In the genomic region with DNA sequence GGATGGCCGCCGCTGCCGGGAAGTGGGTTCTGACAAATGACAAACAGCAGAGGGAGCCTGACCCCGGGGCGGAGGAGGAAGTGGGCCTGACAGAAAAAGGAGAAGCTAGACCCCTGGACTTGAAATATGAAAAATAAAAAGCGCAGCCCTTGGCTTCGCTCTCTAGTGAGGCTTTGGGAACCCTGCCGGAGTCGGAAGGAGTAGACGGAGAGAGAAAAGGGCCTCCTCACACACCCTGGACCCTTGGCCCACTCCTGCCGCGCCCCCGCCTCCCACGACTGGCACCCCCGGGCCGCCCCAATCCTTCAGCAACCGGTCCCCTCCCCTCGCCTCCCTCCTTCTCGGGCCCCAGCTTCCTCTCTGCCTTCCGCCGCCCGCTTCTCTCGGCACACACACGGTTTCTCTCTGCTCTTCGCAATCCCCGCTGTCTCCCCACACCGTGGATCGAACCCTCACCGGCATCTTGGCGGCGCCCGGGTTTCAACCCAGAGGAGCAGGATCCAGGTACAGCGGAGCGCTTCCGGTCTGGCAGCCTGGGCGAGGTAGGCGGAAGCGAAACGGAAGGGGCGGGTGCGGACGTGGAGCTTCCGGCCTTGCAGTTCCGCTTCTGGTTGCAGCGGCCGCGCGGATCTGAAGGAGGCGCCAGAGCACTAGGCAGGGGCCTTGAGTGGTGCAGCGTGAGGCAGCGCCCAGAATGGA, we compare ENCODE assay signal across 8 cellular contexts. TPM values are rescaled to one million over a fixed set of nuclear protein-coding genes. Genes with fewer than 3 reads are reported as not detected.
DNase-seq lines count a peak whose midpoint lies in the region; ATAC-seq and TF ChIP-seq lines count a peak whose summit lies in the region.

A gene (minus strand): TSS at position 539 of the 699 bp plus-strand sequence. CDS start 77 bp downstream, at position 462.

- H3K36me3 ChIP-seq in esophagus (ENCODE audit: control insufficient read depth in 2 of 2, insufficient read depth in 2 of 2, low read length in 1 of 2) (peaks cover 2 to 4% of the 10 kb centered on the region in 2 donors), muscle layer of colon (ENCODE audit: insufficient read depth, low read length) (peaks cover 21% of the 10 kb centered on the region)

- H3K4me3 ChIP-seq in esophagus (ENCODE audit: low read depth in 1 of 2, low read length in 2 of 2), result peak within 1 kb of the TSS; percentile 72 to 98
- peak within 1 kb of the TSS; percentile 76 to 88 for H3K4me3 ChIP-seq in muscle layer of colon (ENCODE audit: low read depth in 1 of 2, low read length in 2 of 2)

- WGBS in esophagus, 2 donors, result 1% methylated on average over 51 of the region's 51 CpGs

- no peaks in the 10 kb centered on the region for H3K9me3 ChIP-seq in esophagus (ENCODE audit: control insufficient read depth in 2 of 2, insufficient read depth in 1 of 2, low read depth in 1 of 2, low read length in 1 of 2)
- H3K9me3 ChIP-seq in muscle layer of colon (ENCODE audit: low read length), result no peaks in the 10 kb centered on the region

- peak within 1 kb of the TSS; percentile 94 for H3K9ac ChIP-seq in muscle layer of colon (ENCODE audit: low read length)

- peaks cover 23% of the 10 kb centered on the region for H3K36me3 Mint-ChIP-seq in activated T-cell treated with anti-CD3 and anti-CD28 coated beads, Interleukin-2, amount 50 U/mL, for 4 hours (ENCODE audit: insufficient read depth)

- H3K27me3 Mint-ChIP-seq in activated T-cell treated with anti-CD3 and anti-CD28 coated beads, Interleukin-2, amount 50 U/mL, for 4 hours (ENCODE audit: low read depth), result no peaks in the 10 kb centered on the region

- DNase-seq in DMS79 treated with DMSO at 0.1 percent for 48 hours (lab: John Stamatoyannopoulos, UW), result peak; percentile 93
- peak; percentile 89 for DNase-seq in KG1 (lab: John Stamatoyannopoulos, UW)
- DNase-seq in activated T-cell treated with anti-CD3 and anti-CD28 coated beads, Interleukin-2, amount 50 U/mL, for 4 hours, result peak; percentile 92
- DNase-seq in stimulated activated CD8-positive, alpha-beta memory T cell treated with anti-CD3 and anti-CD28 coated beads, Interleukin-7, amount 100 ng/mL, for 24 hours (ENCODE audit: low read depth), result peak; percentile 90

- H3K4me1 ChIP-seq in esophagus (ENCODE audit: control insufficient read depth in 2 of 2, insufficient read depth in 2 of 2, low read length in 1 of 2) (no peaks in the 10 kb centered on the region), muscle layer of colon (ENCODE audit: insufficient read depth, low read length) (peaks cover 15% of the 10 kb centered on the region)

- peak within 1 kb of the TSS; percentile 93 to 97 for H3K27ac ChIP-seq in esophagus (ENCODE audit: low read depth in 2 of 2, low read length in 1 of 2)
- H3K27ac ChIP-seq in muscle layer of colon (ENCODE audit: low read depth, low read length), result peak within 1 kb of the TSS; percentile 97

- H3K9me3 Mint-ChIP-seq in activated T-cell treated with anti-CD3 and anti-CD28 coated beads, Interleukin-2, amount 50 U/mL, for 4 hours, result no peaks in the 10 kb centered on the region

- peak within 1 kb of the TSS; percentile 100 for H3K4me3 Mint-ChIP-seq in activated T-cell treated with anti-CD3 and anti-CD28 coated beads, Interleukin-2, amount 50 U/mL, for 4 hours

- H3K27me3 ChIP-seq in esophagus (ENCODE audit: control insufficient read depth in 1 of 2, insufficient read depth in 2 of 2, low read length in 2 of 2) (no peaks in the 10 kb centered on the region), muscle layer of colon (ENCODE audit: control insufficient read depth in 1 of 2, insufficient read depth in 2 of 2, low read length in 2 of 2) (no peaks in the 10 kb centered on the region)

- peaks cover 33% of the 10 kb centered on the region for H3K4me1 Mint-ChIP-seq in activated T-cell treated with anti-CD3 and anti-CD28 coated beads, Interleukin-2, amount 50 U/mL, for 4 hours (ENCODE audit: low read depth)

- peak; percentile 91 for ATAC-seq in GM21723 (IDR thresholded peaks at IDR 0.05; ENCODE audit: unreplicated experiment)
- peak; percentile 99 for ATAC-seq in activated T-cell treated with anti-CD3 and anti-CD28 coated beads, Interleukin-2, amount 50 U/mL, for 4 hours

TF ChIP-seq in PFSK-1, 5 proteins besides CTCF, POLR2A, EP300 and RAD21:
- TF ChIP-seq FOXP2 (optimal IDR thresholded peaks at IDR 0.05; ENCODE audit: borderline replicate concordance, extremely low read depth, extremely low read length, insufficient read depth) (peak; percentile 79), SIN3A (IDR thresholded peaks at IDR 0.05; ENCODE audit: borderline replicate concordance, insufficient read depth, low read length) (peak; percentile 77; the same call in 1 of the 2 replicates), TAF1 (IDR thresholded peaks at IDR 0.05; ENCODE audit: borderline replicate concordance, insufficient read depth, low read length) (peak; percentile 63), POLR2AphosphoS5 (IDR thresholded peaks at IDR 0.05; ENCODE audit: low read depth, low read length) (peak; percentile 93)
- TF ChIP-seq, protein P1, sequence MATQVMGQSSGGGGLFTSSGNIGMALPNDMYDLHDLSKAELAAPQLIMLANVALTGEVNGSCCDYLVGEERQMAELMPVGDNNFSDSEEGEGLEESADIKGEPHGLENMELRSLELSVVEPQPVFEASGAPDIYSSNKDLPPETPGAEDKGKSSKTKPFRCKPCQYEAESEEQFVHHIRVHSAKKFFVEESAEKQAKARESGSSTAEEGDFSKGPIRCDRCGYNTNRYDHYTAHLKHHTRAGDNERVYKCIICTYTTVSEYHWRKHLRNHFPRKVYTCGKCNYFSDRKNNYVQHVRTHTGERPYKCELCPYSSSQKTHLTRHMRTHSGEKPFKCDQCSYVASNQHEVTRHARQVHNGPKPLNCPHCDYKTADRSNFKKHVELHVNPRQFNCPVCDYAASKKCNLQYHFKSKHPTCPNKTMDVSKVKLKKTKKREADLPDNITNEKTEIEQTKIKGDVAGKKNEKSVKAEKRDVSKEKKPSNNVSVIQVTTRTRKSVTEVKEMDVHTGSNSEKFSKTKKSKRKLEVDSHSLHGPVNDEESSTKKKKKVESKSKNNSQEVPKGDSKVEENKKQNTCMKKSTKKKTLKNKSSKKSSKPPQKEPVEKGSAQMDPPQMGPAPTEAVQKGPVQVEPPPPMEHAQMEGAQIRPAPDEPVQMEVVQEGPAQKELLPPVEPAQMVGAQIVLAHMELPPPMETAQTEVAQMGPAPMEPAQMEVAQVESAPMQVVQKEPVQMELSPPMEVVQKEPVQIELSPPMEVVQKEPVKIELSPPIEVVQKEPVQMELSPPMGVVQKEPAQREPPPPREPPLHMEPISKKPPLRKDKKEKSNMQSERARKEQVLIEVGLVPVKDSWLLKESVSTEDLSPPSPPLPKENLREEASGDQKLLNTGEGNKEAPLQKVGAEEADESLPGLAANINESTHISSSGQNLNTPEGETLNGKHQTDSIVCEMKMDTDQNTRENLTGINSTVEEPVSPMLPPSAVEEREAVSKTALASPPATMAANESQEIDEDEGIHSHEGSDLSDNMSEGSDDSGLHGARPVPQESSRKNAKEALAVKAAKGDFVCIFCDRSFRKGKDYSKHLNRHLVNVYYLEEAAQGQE (IDR thresholded peaks at IDR 0.05; ENCODE audit: insufficient read depth in 1 of 2, low read depth in 2 of 2, low read length in 2 of 2), result 0 out of 4 replicates have a peak, but pooled peaks of 1 of the 2 experiments have one; percentile 19

RNA-seq across cellular contexts. Expression of the gene that starts here (rescaled TPM):
- 104 TPM for polyA plus RNA-seq in PFSK-1 (2012; ENCODE audit: insufficient read length, low read depth)
- 100 to 1,000 TPM; 217 to 229 (median 225) TPM for total RNA-seq in activated T-cell treated with anti-CD3 and anti-CD28 coated beads, Interleukin-2, amount 50 U/mL, for 4 hours
- polyA plus RNA-seq in esophagus, result 100 to 1,000 TPM; 395 to 601 TPM

Comparison
In these comparisons a context has a peak if more than half of its experiments do, and no peak if none do; other contexts are left out.
1. Peak in every context shown above with its lines: DNase-seq, ATAC-seq, H3K4me3 ChIP-seq and H3K27ac ChIP-seq.